ENCODE assay signal across 16 cellular contexts in genomic region chr5:124669956-124670671, GRCh38.
DNase-seq lines count a peak whose midpoint lies in the region; ATAC-seq and TF ChIP-seq lines count a peak whose summit lies in the region.
"Had no signal": no experiment of that assay in that cellular context is flagged by ENCODE, and none has a peak within 500 bp of the region (broad histone marks: within the 10 kb centered on the region; RNA-seq: fewer than 3 reads in every experiment).

No MANE protein-coding gene starts in this region.

- no peak for TF ChIP-seq CTCF in nephron progenitor cell (IDR thresholded peaks at IDR 0.05)

- ATAC-seq in esophagus mucosa (peak; percentile 84), GM21423 (IDR thresholded peaks at IDR 0.05; ENCODE audit: unreplicated experiment) (no peak)
- no peak for ATAC-seq in activated CD8-positive, alpha-beta T cell treated with anti-CD3 and anti-CD28 coated beads, Interleukin-2, amount 10 ng/mL, durations not matched to agents 7 days and 5 days
- ATAC-seq: activated CD4-positive, CD25-positive, alpha-beta regulatory T cell treated with anti-CD3 and anti-CD28 coated beads, Interleukin-2, amount 50 U/mL, for 24 hours; GM12878; stimulated activated naive B cell treated with anti-CD40 and anti-IgM and Interleukin-4, amounts not matched to agents 10 μg/mL and 1 μg/mL and 100 μg/mL, for 72 hours; upper lobe of right lung had no signal

- H3K36me3 Mint-ChIP-seq in nephron progenitor cell (ENCODE audit: low read depth), result peaks cover 31% of the 10 kb centered on the region
- no peaks in the 10 kb centered on the region for H3K36me3 Mint-ChIP-seq in activated CD8-positive, alpha-beta T cell treated with anti-CD3 and anti-CD28 coated beads, Interleukin-2, amount 10 ng/mL, durations not matched to agents 7 days and 5 days (ENCODE audit: low read depth)
- H3K36me3 Mint-ChIP-seq: stimulated activated naive B cell treated with anti-CD40 and anti-IgM and Interleukin-4, amounts not matched to agents 10 μg/mL and 1 μg/mL and 100 μg/mL, for 72 hours had no signal

- H3K9me3 Mint-ChIP-seq in nephron progenitor cell, result no peaks in the 10 kb centered on the region
- no peaks in the 10 kb centered on the region for H3K9me3 Mint-ChIP-seq in activated CD8-positive, alpha-beta T cell treated with anti-CD3 and anti-CD28 coated beads, Interleukin-2, amount 10 ng/mL, durations not matched to agents 7 days and 5 days (ENCODE audit: insufficient read depth)
- H3K9me3 Mint-ChIP-seq: stimulated activated naive B cell treated with anti-CD40 and anti-IgM and Interleukin-4, amounts not matched to agents 10 μg/mL and 1 μg/mL and 100 μg/mL, for 72 hours had no signal

- no peaks in the 10 kb centered on the region for H3K27me3 Mint-ChIP-seq in nephron progenitor cell (ENCODE audit: low read depth, poor library complexity)
- H3K27me3 Mint-ChIP-seq in activated CD8-positive, alpha-beta T cell treated with anti-CD3 and anti-CD28 coated beads, Interleukin-2, amount 10 ng/mL, durations not matched to agents 7 days and 5 days (ENCODE audit: low read depth), result peaks cover 3% of the 10 kb centered on the region
- H3K27me3 Mint-ChIP-seq: stimulated activated naive B cell treated with anti-CD40 and anti-IgM and Interleukin-4, amounts not matched to agents 10 μg/mL and 1 μg/mL and 100 μg/mL, for 72 hours had no signal

- POLR2A ChIA-PET in activated CD8-positive, alpha-beta T cell treated with anti-CD3 and anti-CD28 coated beads, Interleukin-2, amount 10 ng/mL, durations not matched to agents 7 days and 5 days (lab: Charles Lee), result no interaction called here

- H3K4me1 Mint-ChIP-seq in nephron progenitor cell, result peaks cover 58% of the 10 kb centered on the region
- no peaks in the 10 kb centered on the region for H3K4me1 Mint-ChIP-seq in activated CD8-positive, alpha-beta T cell treated with anti-CD3 and anti-CD28 coated beads, Interleukin-2, amount 10 ng/mL, durations not matched to agents 7 days and 5 days (ENCODE audit: low read depth)

- H3K4me3 Mint-ChIP-seq in nephron progenitor cell, result no peak overlapping the region
- H3K4me3 Mint-ChIP-seq in activated CD8-positive, alpha-beta T cell treated with anti-CD3 and anti-CD28 coated beads, Interleukin-2, amount 10 ng/mL, durations not matched to agents 7 days and 5 days, result no peak overlapping the region
- H3K4me3 Mint-ChIP-seq: stimulated activated naive B cell treated with anti-CD40 and anti-IgM and Interleukin-4, amounts not matched to agents 10 μg/mL and 1 μg/mL and 100 μg/mL, for 72 hours had no signal

- H3K27ac Mint-ChIP-seq in nephron progenitor cell, result peak overlapping the region; percentile 92
- H3K27ac Mint-ChIP-seq in activated CD8-positive, alpha-beta T cell treated with anti-CD3 and anti-CD28 coated beads, Interleukin-2, amount 10 ng/mL, durations not matched to agents 7 days and 5 days, result no peak overlapping the region
- H3K27ac Mint-ChIP-seq: stimulated activated naive B cell treated with anti-CD40 and anti-IgM and Interleukin-4, amounts not matched to agents 10 μg/mL and 1 μg/mL and 100 μg/mL, for 72 hours had no signal

- CTCF ChIA-PET in activated CD8-positive, alpha-beta T cell treated with anti-CD3 and anti-CD28 coated beads, Interleukin-2, amount 10 ng/mL, durations not matched to agents 7 days and 5 days (lab: Charles Lee), result no interaction called here

- DNase-seq in AG08395 (ENCODE audit: low spot score), result peak; percentile 28
- DNase-seq in RPMI7951 (ENCODE audit: low read depth), result peak; percentile 26
- DNase-seq in nephron progenitor cell, result no peak
- DNase-seq in AG08396 (ENCODE audit: low spot score), result no peak
- no peak for DNase-seq in activated CD8-positive, alpha-beta T cell treated with anti-CD3 and anti-CD28 coated beads, Interleukin-2, amount 10 ng/mL, durations not matched to agents 7 days and 5 days
- no peak for DNase-seq in NCI-H187 (lab: John Stamatoyannopoulos, UW)
- DNase-seq: NCI-H187 treated with DMSO at 0.1 percent for 48 hours; NCI-H524; spleen; stimulated activated naive B cell treated with anti-CD40 and anti-IgM and Interleukin-4, amounts not matched to agents 10 μg/mL and 1 μg/mL and 100 μg/mL, for 72 hours; T-helper 1 cell; upper lobe of right lung had no signal

Comparison
In these comparisons a context has a peak if more than half of its experiments do, and no peak if none do; other contexts are left out.
1. DNase-seq: peak in AG08395 (single experiment) and RPMI7951 (single experiment); none in nephron progenitor cell (single experiment), AG08396 (single experiment), activated CD8-positive, alpha-beta T cell treated with anti-CD3 and anti-CD28 coated beads, Interleukin-2, amount 10 ng/mL, durations not matched to agents 7 days and 5 days (single experiment) and NCI-H187 (0 of 2).